Comparison of ENCODE assay signal across 9 cellular contexts in genomic region chr9:109086221-109086620, GRCh38. TPM values are rescaled to one million over a fixed set of nuclear protein-coding genes. Genes with fewer than 3 reads are reported as not detected.
DNase-seq lines count a peak whose midpoint lies in the region; ATAC-seq and TF ChIP-seq lines count a peak whose summit lies in the region.
"Had no signal": no experiment of that assay in that cellular context is flagged by ENCODE, and none has a peak within 500 bp of the region (broad histone marks: within the 10 kb centered on the region; RNA-seq: fewer than 3 reads in every experiment).

No MANE protein-coding gene starts in this region.

- peaks cover 23% of the 10 kb centered on the region for H3K4me1 ChIP-seq in PC-9 (replicated peaks; ENCODE audit: insufficient read depth)
- H3K4me1 ChIP-seq: breast epithelium had no signal

- no peak for TF ChIP-seq CTCF in PC-9 (conservative IDR thresholded peaks at IDR 0.05)
- no peak for TF ChIP-seq CTCF in neural crest cell (conservative IDR thresholded peaks at IDR 0.05)
- no peak for TF ChIP-seq CTCF in CD4-positive, alpha-beta T cell (IDR thresholded peaks at IDR 0.05)
- no peak for TF ChIP-seq CTCF in progenitor cell of endocrine pancreas (IDR thresholded peaks at IDR 0.05; ENCODE audit: unreplicated experiment)
- TF ChIP-seq CTCF in activated CD8-positive, alpha-beta T cell treated with anti-CD3 and anti-CD28 coated beads for 36 hours (IDR thresholded peaks at IDR 0.05), result no peak

- H4K20me1 ChIP-seq in PC-9 (ENCODE audit: insufficient read depth), result no peaks in the 10 kb centered on the region

- H3K9me3 ChIP-seq in PC-9 (ENCODE audit: insufficient read depth, low read depth), result no peaks in the 10 kb centered on the region
- no peaks in the 10 kb centered on the region for H3K9me3 ChIP-seq in CD4-positive, alpha-beta T cell (ENCODE audit: control insufficient read depth, low read length)
- H3K9me3 ChIP-seq: breast epithelium had no signal

- BruUV-seq in PC-9 (replicated peaks; lab: Mats Ljungman, UMichigan), result no TSS peak

- no peak overlapping the region for H2AFZ ChIP-seq in PC-9

- H3K36me3 Mint-ChIP-seq in neural crest cell (ENCODE audit: low read depth), result peaks cover 9% of the 10 kb centered on the region
- peaks cover 94% of the 10 kb centered on the region for H3K36me3 Mint-ChIP-seq in CD4-positive, alpha-beta T cell (ENCODE audit: low read depth)
- peaks cover 31% of the 10 kb centered on the region for H3K36me3 Mint-ChIP-seq in progenitor cell of endocrine pancreas (ENCODE audit: insufficient read depth)
- H3K36me3 Mint-ChIP-seq in activated CD8-positive, alpha-beta T cell treated with anti-CD3 and anti-CD28 coated beads for 36 hours (ENCODE audit: low read depth), result peaks cover 38% of the 10 kb centered on the region

- H3K36me3 ChIP-seq in PC-9 (ENCODE audit: low read depth), result peaks cover 60% of the 10 kb centered on the region
- H3K36me3 ChIP-seq: breast epithelium had no signal

- intact Hi-C loops in PC-9 (cut with micrococcal nuclease; ENCODE audit: unreplicated experiment), result no loop called here
- intact Hi-C loops in CD4-positive, alpha-beta T cell (cut with DNase I, micrococcal nuclease), result loop anchor here in 1 of 2 experiments (5.0 kb wide), 1 partner anchor 39 kb away; no protein-coding TSS in a partner anchor
- intact Hi-C loops in activated CD8-positive, alpha-beta T cell treated with anti-CD3 and anti-CD28 coated beads for 36 hours (cut with micrococcal nuclease), result no loop called here

- ATAC-seq in GM19025 (IDR thresholded peaks at IDR 0.05; ENCODE audit: low read depth, unreplicated experiment), result peak; percentile 79
- peak; percentile 84 for ATAC-seq in HG02798 (IDR thresholded peaks at IDR 0.05; ENCODE audit: poor library complexity, unreplicated experiment)
- ATAC-seq in CD4-positive, alpha-beta T cell (ENCODE audit: poor library complexity), result no peak
- no peak for ATAC-seq in activated CD8-positive, alpha-beta T cell treated with anti-CD3 and anti-CD28 coated beads for 36 hours

- H3K27me3 Mint-ChIP-seq in neural crest cell (ENCODE audit: low read depth), result no peaks in the 10 kb centered on the region
- no peaks in the 10 kb centered on the region for H3K27me3 Mint-ChIP-seq in CD4-positive, alpha-beta T cell
- H3K27me3 Mint-ChIP-seq in progenitor cell of endocrine pancreas, result peaks cover 3% of the 10 kb centered on the region
- H3K27me3 Mint-ChIP-seq in activated CD8-positive, alpha-beta T cell treated with anti-CD3 and anti-CD28 coated beads for 36 hours, result no peaks in the 10 kb centered on the region

- H3F3A ChIP-seq in PC-9 (ENCODE audit: insufficient read depth, low read depth), result peaks cover 26% of the 10 kb centered on the region; the same call in 1 of the 2 replicates

- peak overlapping the region; percentile 38; the same call in 1 of the 2 replicates for H3K4me2 ChIP-seq in PC-9

- H3K4me3 Mint-ChIP-seq in neural crest cell, result no peak overlapping the region
- no peak overlapping the region for H3K4me3 Mint-ChIP-seq in CD4-positive, alpha-beta T cell
- no peak overlapping the region for H3K4me3 Mint-ChIP-seq in progenitor cell of endocrine pancreas (ENCODE audit: low read depth)
- H3K4me3 Mint-ChIP-seq in activated CD8-positive, alpha-beta T cell treated with anti-CD3 and anti-CD28 coated beads for 36 hours, result no peak overlapping the region

- H3K9me3 Mint-ChIP-seq in neural crest cell (no peaks in the 10 kb centered on the region), progenitor cell of endocrine pancreas (ENCODE audit: low read depth) (no peaks in the 10 kb centered on the region)
- no peaks in the 10 kb centered on the region for H3K9me3 Mint-ChIP-seq in CD4-positive, alpha-beta T cell
- no peaks in the 10 kb centered on the region for H3K9me3 Mint-ChIP-seq in activated CD8-positive, alpha-beta T cell treated with anti-CD3 and anti-CD28 coated beads for 36 hours

- no peaks in the 10 kb centered on the region for H3K27me3 ChIP-seq in PC-9 (ENCODE audit: insufficient read depth, low read depth)
- no peaks in the 10 kb centered on the region for H3K27me3 ChIP-seq in CD4-positive, alpha-beta T cell (ENCODE audit: control insufficient read depth, insufficient read depth, low read length)
- H3K27me3 ChIP-seq: breast epithelium had no signal

- CTCF ChIA-PET in PC-9 (lab: Charles Lee), result no interaction called here
- CTCF ChIA-PET in CD4-positive, alpha-beta T cell (lab: Charles Lee), result no interaction called here
- CTCF ChIA-PET in activated CD8-positive, alpha-beta T cell treated with anti-CD3 and anti-CD28 coated beads for 36 hours (lab: Charles Lee), result interaction anchor here (1.8 kb wide), 1 partner anchor 14 kb away, joined by 3 read pairs; no protein-coding TSS in a partner anchor

- H3K79me2 ChIP-seq in PC-9 (ENCODE audit: low read depth), result peaks cover 66% of the 10 kb centered on the region

- H3K4me1 Mint-ChIP-seq in neural crest cell, result peaks cover 4% of the 10 kb centered on the region
- H3K4me1 Mint-ChIP-seq in CD4-positive, alpha-beta T cell (ENCODE audit: low read depth), result peaks cover 22% of the 10 kb centered on the region
- H3K4me1 Mint-ChIP-seq in progenitor cell of endocrine pancreas (ENCODE audit: low read depth), result peaks cover 17% of the 10 kb centered on the region
- peaks cover 13% of the 10 kb centered on the region for H3K4me1 Mint-ChIP-seq in activated CD8-positive, alpha-beta T cell treated with anti-CD3 and anti-CD28 coated beads for 36 hours (ENCODE audit: low read depth)

- no peaks in the 10 kb centered on the region for H3K9me2 ChIP-seq in PC-9 (ENCODE audit: insufficient read depth)

- H3K27ac Mint-ChIP-seq in neural crest cell (ENCODE audit: unreplicated experiment) (peak overlapping the region; percentile 32), progenitor cell of endocrine pancreas (no peak overlapping the region)
- no peak overlapping the region for H3K27ac Mint-ChIP-seq in CD4-positive, alpha-beta T cell
- H3K27ac Mint-ChIP-seq in activated CD8-positive, alpha-beta T cell treated with anti-CD3 and anti-CD28 coated beads for 36 hours, result no peak overlapping the region

- 0 out of 2 replicates have a peak overlapping the region, but pooled peaks have one; percentile 0 for H3K4me3 ChIP-seq in PC-9
- H3K4me3 ChIP-seq: breast epithelium had no signal

- peak overlapping the region; percentile 82 for H3K27ac ChIP-seq in PC-9
- H3K27ac ChIP-seq in CD4-positive, alpha-beta T cell (ENCODE audit: low read depth, low read length), result no peak overlapping the region
- H3K27ac ChIP-seq: breast epithelium had no signal

- POLR2A ChIA-PET in PC-9 (lab: Charles Lee; ENCODE audit: unreplicated experiment), result interaction anchor here (0.6 kb wide), 1 partner anchor 1800 kb away, joined by 6 read pairs; no protein-coding TSS in a partner anchor
- POLR2A ChIA-PET in CD4-positive, alpha-beta T cell (lab: Charles Lee), result no interaction called here
- POLR2A ChIA-PET in activated CD8-positive, alpha-beta T cell treated with anti-CD3 and anti-CD28 coated beads for 36 hours (lab: Charles Lee), result no interaction called here

- DNase-seq in PC-9, result peak in 1 of 2 experiments; percentile 56
- DNase-seq in neural crest cell (ENCODE audit: low read depth, low spot score), result no peak
- DNase-seq in CD4-positive, alpha-beta T cell, result no peak
- DNase-seq in progenitor cell of endocrine pancreas (ENCODE audit: low spot score, unreplicated experiment), result no peak
- no peak for DNase-seq in activated CD8-positive, alpha-beta T cell treated with anti-CD3 and anti-CD28 coated beads for 36 hours
- DNase-seq in activated T-cell treated with anti-CD3 and anti-CD28 coated beads, Interleukin-2, amount 50 U/mL, for 1 hour, result no peak

RNA-seq across cellular contexts. Expression of gene TMEM245, which starts 33.5 kb away (rescaled TPM):
- total RNA-seq in PC-9 (2021) (58.7 and 60.3 TPM in 2 replicates), neural crest cell (38.7 and 42.7 TPM in 2 replicates), progenitor cell of endocrine pancreas (51.1 and 57.2 TPM in 2 replicates)
- 10 to 100 TPM; 22.6 to 24.4 TPM for total RNA-seq in CD4-positive, alpha-beta T cell
- total RNA-seq in activated CD8-positive, alpha-beta T cell treated with anti-CD3 and anti-CD28 coated beads for 36 hours, result 10 to 100 TPM; 23.3 to 26.7 TPM

Comparison
In these comparisons a context has a peak if more than half of its experiments do, and no peak if none do; other contexts are left out.
1. ATAC-seq: peak in GM19025 (single experiment) and HG02798 (single experiment); none in CD4-positive, alpha-beta T cell (single experiment) and activated CD8-positive, alpha-beta T cell treated with anti-CD3 and anti-CD28 coated beads for 36 hours (single experiment).